1 cellular context compared by ENCODE assay signal in the genomic region with DNA sequence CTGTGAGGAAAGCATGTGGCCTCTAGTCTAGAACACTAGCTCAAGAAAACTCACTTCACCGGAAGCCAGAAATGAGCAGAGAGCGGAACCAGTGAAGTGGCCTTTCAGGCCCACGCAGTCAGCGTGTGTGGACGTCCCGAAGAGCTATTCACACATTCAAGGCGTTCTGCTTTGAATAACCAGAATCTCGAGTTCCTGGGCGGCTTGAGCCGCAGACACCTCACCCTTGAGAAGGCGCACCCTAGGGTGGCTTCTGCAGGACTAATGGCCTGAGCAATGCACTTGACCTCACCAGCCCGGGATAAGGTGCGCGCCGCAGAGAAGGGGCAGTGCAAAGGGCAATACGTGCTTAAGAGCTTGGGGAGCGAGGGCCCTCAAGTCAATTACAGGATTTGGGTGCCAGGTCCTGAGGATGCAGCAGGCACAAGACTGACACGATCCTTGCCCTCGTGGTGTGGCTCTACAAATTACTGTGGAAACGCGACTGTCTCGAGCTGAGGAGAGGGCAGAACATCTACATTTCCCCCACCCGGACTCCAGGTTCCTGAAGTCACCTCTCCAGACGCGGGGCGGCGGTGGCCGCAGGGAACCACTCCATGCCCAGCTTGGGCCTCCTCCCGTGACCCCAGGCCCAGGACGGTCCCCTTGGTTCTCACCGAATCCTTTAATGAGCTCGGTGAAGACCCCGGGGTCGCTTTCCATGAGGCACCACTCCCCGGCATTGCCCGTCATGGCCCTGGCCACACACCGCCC.
TF ChIP-seq lines count a peak whose summit lies in the region.

No MANE protein-coding gene starts in this region.

TF ChIP-seq in K562, 482 proteins besides CTCF, POLR2A, EP300 and RAD21 (continued from another document and continues in another):
- TF ChIP-seq, protein P1, sequence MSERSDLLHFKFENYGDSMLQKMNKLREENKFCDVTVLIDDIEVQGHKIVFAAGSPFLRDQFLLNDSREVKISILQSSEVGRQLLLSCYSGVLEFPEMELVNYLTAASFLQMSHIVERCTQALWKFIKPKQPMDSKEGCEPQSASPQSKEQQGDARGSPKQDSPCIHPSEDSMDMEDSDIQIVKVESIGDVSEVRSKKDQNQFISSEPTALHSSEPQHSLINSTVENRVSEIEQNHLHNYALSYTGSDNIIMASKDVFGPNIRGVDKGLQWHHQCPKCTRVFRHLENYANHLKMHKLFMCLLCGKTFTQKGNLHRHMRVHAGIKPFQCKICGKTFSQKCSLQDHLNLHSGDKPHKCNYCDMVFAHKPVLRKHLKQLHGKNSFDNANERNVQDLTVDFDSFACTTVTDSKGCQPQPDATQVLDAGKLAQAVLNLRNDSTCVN (CRISPR knock-in tag; IDR thresholded peaks at IDR 0.05) = 0 out of 2 replicates have a peak, but pooled peaks have one; percentile 22
- TF ChIP-seq KHSRP (IDR thresholded peaks at IDR 0.05) = no peak
- no peak for TF ChIP-seq TAF9B (IDR thresholded peaks at IDR 0.05; ENCODE audit: partially characterized antibody)
- TF ChIP-seq DIDO1 (tag; IDR thresholded peaks at IDR 0.05; ENCODE audit: low read depth) = no peak
- TF ChIP-seq RBM14 (IDR thresholded peaks at IDR 0.05; ENCODE audit: borderline replicate concordance, insufficient read depth, low read depth, low read length) = no peak
- TF ChIP-seq EWSR1 (IDR thresholded peaks at IDR 0.05; ENCODE audit: borderline replicate concordance, low read depth, partially characterized antibody) = no peak
- TF ChIP-seq, protein P2, sequence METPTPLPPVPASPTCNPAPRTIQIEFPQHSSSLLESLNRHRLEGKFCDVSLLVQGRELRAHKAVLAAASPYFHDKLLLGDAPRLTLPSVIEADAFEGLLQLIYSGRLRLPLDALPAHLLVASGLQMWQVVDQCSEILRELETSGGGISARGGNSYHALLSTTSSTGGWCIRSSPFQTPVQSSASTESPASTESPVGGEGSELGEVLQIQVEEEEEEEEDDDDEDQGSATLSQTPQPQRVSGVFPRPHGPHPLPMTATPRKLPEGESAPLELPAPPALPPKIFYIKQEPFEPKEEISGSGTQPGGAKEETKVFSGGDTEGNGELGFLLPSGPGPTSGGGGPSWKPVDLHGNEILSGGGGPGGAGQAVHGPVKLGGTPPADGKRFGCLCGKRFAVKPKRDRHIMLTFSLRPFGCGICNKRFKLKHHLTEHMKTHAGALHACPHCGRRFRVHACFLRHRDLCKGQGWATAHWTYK (CRISPR knock-in tag; IDR thresholded peaks at IDR 0.05) = peak; percentile 41; the same call in 1 of the 2 replicates
- TF ChIP-seq NCOA1 (IDR thresholded peaks at IDR 0.05; ENCODE audit: low read depth) = no peak
- TF ChIP-seq RFX1 (IDR thresholded peaks at IDR 0.05) = no peak
- TF ChIP-seq, protein P3, sequence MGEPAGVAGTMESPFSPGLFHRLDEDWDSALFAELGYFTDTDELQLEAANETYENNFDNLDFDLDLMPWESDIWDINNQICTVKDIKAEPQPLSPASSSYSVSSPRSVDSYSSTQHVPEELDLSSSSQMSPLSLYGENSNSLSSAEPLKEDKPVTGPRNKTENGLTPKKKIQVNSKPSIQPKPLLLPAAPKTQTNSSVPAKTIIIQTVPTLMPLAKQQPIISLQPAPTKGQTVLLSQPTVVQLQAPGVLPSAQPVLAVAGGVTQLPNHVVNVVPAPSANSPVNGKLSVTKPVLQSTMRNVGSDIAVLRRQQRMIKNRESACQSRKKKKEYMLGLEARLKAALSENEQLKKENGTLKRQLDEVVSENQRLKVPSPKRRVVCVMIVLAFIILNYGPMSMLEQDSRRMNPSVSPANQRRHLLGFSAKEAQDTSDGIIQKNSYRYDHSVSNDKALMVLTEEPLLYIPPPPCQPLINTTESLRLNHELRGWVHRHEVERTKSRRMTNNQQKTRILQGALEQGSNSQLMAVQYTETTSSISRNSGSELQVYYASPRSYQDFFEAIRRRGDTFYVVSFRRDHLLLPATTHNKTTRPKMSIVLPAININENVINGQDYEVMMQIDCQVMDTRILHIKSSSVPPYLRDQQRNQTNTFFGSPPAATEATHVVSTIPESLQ (CRISPR knock-in tag; IDR thresholded peaks at IDR 0.05) = peak; percentile 27; the same call in 1 of the 2 replicates
- TF ChIP-seq, protein P4, sequence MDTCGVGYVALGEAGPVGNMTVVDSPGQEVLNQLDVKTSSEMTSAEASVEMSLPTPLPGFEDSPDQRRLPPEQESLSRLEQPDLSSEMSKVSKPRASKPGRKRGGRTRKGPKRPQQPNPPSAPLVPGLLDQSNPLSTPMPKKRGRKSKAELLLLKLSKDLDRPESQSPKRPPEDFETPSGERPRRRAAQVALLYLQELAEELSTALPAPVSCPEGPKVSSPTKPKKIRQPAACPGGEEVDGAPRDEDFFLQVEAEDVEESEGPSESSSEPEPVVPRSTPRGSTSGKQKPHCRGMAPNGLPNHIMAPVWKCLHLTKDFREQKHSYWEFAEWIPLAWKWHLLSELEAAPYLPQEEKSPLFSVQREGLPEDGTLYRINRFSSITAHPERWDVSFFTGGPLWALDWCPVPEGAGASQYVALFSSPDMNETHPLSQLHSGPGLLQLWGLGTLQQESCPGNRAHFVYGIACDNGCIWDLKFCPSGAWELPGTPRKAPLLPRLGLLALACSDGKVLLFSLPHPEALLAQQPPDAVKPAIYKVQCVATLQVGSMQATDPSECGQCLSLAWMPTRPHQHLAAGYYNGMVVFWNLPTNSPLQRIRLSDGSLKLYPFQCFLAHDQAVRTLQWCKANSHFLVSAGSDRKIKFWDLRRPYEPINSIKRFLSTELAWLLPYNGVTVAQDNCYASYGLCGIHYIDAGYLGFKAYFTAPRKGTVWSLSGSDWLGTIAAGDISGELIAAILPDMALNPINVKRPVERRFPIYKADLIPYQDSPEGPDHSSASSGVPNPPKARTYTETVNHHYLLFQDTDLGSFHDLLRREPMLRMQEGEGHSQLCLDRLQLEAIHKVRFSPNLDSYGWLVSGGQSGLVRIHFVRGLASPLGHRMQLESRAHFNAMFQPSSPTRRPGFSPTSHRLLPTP (IDR thresholded peaks at IDR 0.05; ENCODE audit: borderline replicate concordance, extremely low read depth, insufficient read length) = no peak
- TF ChIP-seq RBM22 (IDR thresholded peaks at IDR 0.05; ENCODE audit: low read depth, low read length, poor library complexity, severe bottlenecking) = no peak
- TF ChIP-seq, protein P5, sequence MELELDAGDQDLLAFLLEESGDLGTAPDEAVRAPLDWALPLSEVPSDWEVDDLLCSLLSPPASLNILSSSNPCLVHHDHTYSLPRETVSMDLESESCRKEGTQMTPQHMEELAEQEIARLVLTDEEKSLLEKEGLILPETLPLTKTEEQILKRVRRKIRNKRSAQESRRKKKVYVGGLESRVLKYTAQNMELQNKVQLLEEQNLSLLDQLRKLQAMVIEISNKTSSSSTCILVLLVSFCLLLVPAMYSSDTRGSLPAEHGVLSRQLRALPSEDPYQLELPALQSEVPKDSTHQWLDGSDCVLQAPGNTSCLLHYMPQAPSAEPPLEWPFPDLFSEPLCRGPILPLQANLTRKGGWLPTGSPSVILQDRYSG (tag; conservative IDR thresholded peaks at IDR 0.05; ENCODE audit: low read depth) = no peak
- no peak for TF ChIP-seq ZNF77 (CRISPR knock-in tag; IDR thresholded peaks at IDR 0.05)
- no peak for TF ChIP-seq CBX5 (IDR thresholded peaks at IDR 0.05; ENCODE audit: borderline replicate concordance, low read depth)
- peak; percentile 47; the same call in 1 of the 2 replicates for TF ChIP-seq KLF1 (tag; IDR thresholded peaks at IDR 0.05)
- TF ChIP-seq FUS (optimal IDR thresholded peaks at IDR 0.05; ENCODE audit: low read depth, low read length) = no peak
- TF ChIP-seq KLF10 (CRISPR knock-in tag; IDR thresholded peaks at IDR 0.05) = no peak
- TF ChIP-seq RFX7 (CRISPR knock-in tag; IDR thresholded peaks at IDR 0.05) = no peak
- TF ChIP-seq, protein P6, sequence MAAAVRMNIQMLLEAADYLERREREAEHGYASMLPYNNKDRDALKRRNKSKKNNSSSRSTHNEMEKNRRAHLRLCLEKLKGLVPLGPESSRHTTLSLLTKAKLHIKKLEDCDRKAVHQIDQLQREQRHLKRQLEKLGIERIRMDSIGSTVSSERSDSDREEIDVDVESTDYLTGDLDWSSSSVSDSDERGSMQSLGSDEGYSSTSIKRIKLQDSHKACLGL (CRISPR knock-in tag; IDR thresholded peaks at IDR 0.05; ENCODE audit: borderline replicate concordance, poor library complexity, severe bottlenecking) = no peak
- no peak for TF ChIP-seq CREB1 (IDR thresholded peaks at IDR 0.05)
- TF ChIP-seq CREB1 (CRISPR knock-in tag; IDR thresholded peaks at IDR 0.05) = no peak
- TF ChIP-seq RCOR1 (IDR thresholded peaks at IDR 0.05; ENCODE audit: borderline replicate concordance in 1 of 2, low read depth in 2 of 2, low read length in 2 of 2) = no peak
- peak in 2 of 3 experiments; percentile 17 to 51 for TF ChIP-seq YY1 (IDR thresholded peaks at IDR 0.05; ENCODE audit: borderline replicate concordance in 1 of 3, control insufficient read depth in 1 of 3, extremely low read depth in 1 of 3, insufficient read depth in 3 of 3, insufficient read length in 1 of 3, insufficient replicate concordance in 2 of 3, low read depth in 1 of 3, low read length in 2 of 3)
- TF ChIP-seq, protein P7, sequence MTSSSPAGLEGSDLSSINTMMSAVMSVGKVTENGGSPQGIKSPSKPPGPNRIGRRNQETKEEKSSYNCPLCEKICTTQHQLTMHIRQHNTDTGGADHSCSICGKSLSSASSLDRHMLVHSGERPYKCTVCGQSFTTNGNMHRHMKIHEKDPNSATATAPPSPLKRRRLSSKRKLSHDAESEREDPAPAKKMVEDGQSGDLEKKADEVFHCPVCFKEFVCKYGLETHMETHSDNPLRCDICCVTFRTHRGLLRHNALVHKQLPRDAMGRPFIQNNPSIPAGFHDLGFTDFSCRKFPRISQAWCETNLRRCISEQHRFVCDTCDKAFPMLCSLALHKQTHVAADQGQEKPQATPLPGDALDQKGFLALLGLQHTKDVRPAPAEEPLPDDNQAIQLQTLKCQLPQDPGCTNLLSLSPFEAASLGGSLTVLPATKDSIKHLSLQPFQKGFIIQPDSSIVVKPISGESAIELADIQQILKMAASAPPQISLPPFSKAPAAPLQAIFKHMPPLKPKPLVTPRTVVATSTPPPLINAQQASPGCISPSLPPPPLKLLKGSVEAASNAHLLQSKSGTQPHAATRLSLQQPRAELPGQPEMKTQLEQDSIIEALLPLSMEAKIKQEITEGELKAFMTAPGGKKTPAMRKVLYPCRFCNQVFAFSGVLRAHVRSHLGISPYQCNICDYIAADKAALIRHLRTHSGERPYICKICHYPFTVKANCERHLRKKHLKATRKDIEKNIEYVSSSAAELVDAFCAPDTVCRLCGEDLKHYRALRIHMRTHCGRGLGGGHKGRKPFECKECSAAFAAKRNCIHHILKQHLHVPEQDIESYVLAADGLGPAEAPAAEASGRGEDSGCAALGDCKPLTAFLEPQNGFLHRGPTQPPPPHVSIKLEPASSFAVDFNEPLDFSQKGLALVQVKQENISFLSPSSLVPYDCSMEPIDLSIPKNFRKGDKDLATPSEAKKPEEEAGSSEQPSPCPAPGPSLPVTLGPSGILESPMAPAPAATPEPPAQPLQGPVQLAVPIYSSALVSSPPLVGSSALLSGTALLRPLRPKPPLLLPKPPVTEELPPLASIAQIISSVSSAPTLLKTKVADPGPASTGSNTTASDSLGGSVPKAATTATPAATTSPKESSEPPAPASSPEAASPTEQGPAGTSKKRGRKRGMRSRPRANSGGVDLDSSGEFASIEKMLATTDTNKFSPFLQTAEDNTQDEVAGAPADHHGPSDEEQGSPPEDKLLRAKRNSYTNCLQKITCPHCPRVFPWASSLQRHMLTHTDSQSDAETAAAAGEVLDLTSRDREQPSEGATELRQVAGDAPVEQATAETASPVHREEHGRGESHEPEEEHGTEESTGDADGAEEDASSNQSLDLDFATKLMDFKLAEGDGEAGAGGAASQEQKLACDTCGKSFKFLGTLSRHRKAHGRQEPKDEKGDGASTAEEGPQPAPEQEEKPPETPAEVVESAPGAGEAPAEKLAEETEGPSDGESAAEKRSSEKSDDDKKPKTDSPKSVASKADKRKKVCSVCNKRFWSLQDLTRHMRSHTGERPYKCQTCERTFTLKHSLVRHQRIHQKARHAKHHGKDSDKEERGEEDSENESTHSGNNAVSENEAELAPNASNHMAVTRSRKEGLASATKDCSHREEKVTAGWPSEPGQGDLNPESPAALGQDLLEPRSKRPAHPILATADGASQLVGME (CRISPR knock-in tag; IDR thresholded peaks at IDR 0.05) = peak; percentile 67
- TF ChIP-seq, protein P8, sequence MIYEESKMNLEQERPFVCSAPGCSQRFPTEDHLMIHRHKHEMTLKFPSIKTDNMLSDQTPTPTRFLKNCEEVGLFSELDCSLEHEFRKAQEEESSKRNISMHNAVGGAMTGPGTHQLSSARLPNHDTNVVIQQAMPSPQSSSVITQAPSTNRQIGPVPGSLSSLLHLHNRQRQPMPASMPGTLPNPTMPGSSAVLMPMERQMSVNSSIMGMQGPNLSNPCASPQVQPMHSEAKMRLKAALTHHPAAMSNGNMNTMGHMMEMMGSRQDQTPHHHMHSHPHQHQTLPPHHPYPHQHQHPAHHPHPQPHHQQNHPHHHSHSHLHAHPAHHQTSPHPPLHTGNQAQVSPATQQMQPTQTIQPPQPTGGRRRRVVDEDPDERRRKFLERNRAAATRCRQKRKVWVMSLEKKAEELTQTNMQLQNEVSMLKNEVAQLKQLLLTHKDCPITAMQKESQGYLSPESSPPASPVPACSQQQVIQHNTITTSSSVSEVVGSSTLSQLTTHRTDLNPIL (CRISPR knock-in tag; IDR thresholded peaks at IDR 0.05) = no peak
- no peak for TF ChIP-seq ZNF174 (CRISPR knock-in tag; IDR thresholded peaks at IDR 0.05)
- no peak for TF ChIP-seq CREBBP (IDR thresholded peaks at IDR 0.05; ENCODE audit: low read depth, low read length)
- TF ChIP-seq, protein P9, sequence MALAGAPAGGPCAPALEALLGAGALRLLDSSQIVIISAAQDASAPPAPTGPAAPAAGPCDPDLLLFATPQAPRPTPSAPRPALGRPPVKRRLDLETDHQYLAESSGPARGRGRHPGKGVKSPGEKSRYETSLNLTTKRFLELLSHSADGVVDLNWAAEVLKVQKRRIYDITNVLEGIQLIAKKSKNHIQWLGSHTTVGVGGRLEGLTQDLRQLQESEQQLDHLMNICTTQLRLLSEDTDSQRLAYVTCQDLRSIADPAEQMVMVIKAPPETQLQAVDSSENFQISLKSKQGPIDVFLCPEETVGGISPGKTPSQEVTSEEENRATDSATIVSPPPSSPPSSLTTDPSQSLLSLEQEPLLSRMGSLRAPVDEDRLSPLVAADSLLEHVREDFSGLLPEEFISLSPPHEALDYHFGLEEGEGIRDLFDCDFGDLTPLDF (CRISPR knock-in tag; IDR thresholded peaks at IDR 0.05) = no peak; the same call in 1 of the 2 replicates
- TF ChIP-seq, protein P10, sequence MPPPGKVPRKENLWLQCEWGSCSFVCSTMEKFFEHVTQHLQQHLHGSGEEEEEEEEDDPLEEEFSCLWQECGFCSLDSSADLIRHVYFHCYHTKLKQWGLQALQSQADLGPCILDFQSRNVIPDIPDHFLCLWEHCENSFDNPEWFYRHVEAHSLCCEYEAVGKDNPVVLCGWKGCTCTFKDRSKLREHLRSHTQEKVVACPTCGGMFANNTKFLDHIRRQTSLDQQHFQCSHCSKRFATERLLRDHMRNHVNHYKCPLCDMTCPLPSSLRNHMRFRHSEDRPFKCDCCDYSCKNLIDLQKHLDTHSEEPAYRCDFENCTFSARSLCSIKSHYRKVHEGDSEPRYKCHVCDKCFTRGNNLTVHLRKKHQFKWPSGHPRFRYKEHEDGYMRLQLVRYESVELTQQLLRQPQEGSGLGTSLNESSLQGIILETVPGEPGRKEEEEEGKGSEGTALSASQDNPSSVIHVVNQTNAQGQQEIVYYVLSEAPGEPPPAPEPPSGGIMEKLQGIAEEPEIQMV (tag; conservative IDR thresholded peaks at IDR 0.05; ENCODE audit: low read depth) = no peak
- TF ChIP-seq ZNF24 (IDR thresholded peaks at IDR 0.05) = peak; percentile 78
